In genomic region chr11:68659158-68659921, GRCh38 we compare ENCODE assay signal across 8 cellular contexts. TPM values are rescaled to one million over a fixed set of nuclear protein-coding genes. Genes with fewer than 3 reads are reported as not detected.
DNase-seq lines count a peak whose midpoint lies in the region; ATAC-seq and TF ChIP-seq lines count a peak whose summit lies in the region.

No MANE protein-coding gene starts in this region.

- H3K27me3 Mint-ChIP-seq in stimulated activated memory B cell treated with anti-CD40 and anti-IgM and Interleukin-4, amounts not matched to agents 10 μg/mL and 1 μg/mL and 100 μg/mL, for 72 hours = peaks cover 99% of the 10 kb centered on the region

- DNase-seq in KBM-7 (peak; percentile 46), SW480 (ENCODE audit: low spot score) (peak; percentile 44), left cardiac atrium (peak; percentile 83), tibial artery (peak; percentile 66 to 77), NK-92 (lab: John Stamatoyannopoulos, UW; ENCODE audit: unreplicated experiment) (no peak)

- no peak overlapping the region for H3K27ac Mint-ChIP-seq in stimulated activated memory B cell treated with anti-CD40 and anti-IgM and Interleukin-4, amounts not matched to agents 10 μg/mL and 1 μg/mL and 100 μg/mL, for 72 hours

- in situ Hi-C loops in KBM-7 (cut with MboI; ENCODE audit: low pct_unique_long_range_greater_than_20kb, low sequenced_read_pairs) = no loop called here

- no peaks in the 10 kb centered on the region for H3K36me3 ChIP-seq in tibial artery

- peaks cover 0 to 4% (median 0%) of the 10 kb centered on the region in 3 donors for H3K9me3 ChIP-seq in tibial artery

- peaks cover 4% of the 10 kb centered on the region for H3K9me3 Mint-ChIP-seq in stimulated activated memory B cell treated with anti-CD40 and anti-IgM and Interleukin-4, amounts not matched to agents 10 μg/mL and 1 μg/mL and 100 μg/mL, for 72 hours

- TF ChIP-seq CTCF in tibial artery (IDR thresholded peaks at IDR 0.05) = no peak

- ATAC-seq in left cardiac atrium = peak; percentile 76 to 83
- no peak for ATAC-seq in HG02678 (IDR thresholded peaks at IDR 0.05; ENCODE audit: unreplicated experiment)
- no peak for ATAC-seq in stimulated activated memory B cell treated with anti-CD40 and anti-IgM and Interleukin-4, amounts not matched to agents 10 μg/mL and 1 μg/mL and 100 μg/mL, for 72 hours
- no peak for ATAC-seq in HG02798 (IDR thresholded peaks at IDR 0.05; ENCODE audit: poor library complexity, unreplicated experiment)

- H3K27ac ChIP-seq in tibial artery = no peak overlapping the region

- H3K4me1 Mint-ChIP-seq in stimulated activated memory B cell treated with anti-CD40 and anti-IgM and Interleukin-4, amounts not matched to agents 10 μg/mL and 1 μg/mL and 100 μg/mL, for 72 hours = no peaks in the 10 kb centered on the region

- H3K4me1 ChIP-seq in tibial artery = peaks cover 0 to 5% (median 0%) of the 10 kb centered on the region in 4 donors

- no peaks in the 10 kb centered on the region for H3K36me3 Mint-ChIP-seq in stimulated activated memory B cell treated with anti-CD40 and anti-IgM and Interleukin-4, amounts not matched to agents 10 μg/mL and 1 μg/mL and 100 μg/mL, for 72 hours

- peaks cover 0 to 37% of the 10 kb centered on the region in 2 donors for H3K27me3 ChIP-seq in tibial artery

- no peak overlapping the region for H3K4me3 ChIP-seq in tibial artery

- H3K4me3 Mint-ChIP-seq in stimulated activated memory B cell treated with anti-CD40 and anti-IgM and Interleukin-4, amounts not matched to agents 10 μg/mL and 1 μg/mL and 100 μg/mL, for 72 hours = no peak overlapping the region

- intact Hi-C loops in left cardiac atrium (cut with DNase I) (no loop called here), tibial artery (cut with DNase I; ENCODE audit: low total_unique reads) (no loop called here)

RNA-seq across cellular contexts. Expression of gene GAL, which starts 25.0 kb away (rescaled TPM):
- total RNA-seq in left cardiac atrium = under 1 TPM in 1 of 2 donors, not detected in 1; 0.31 TPM

Comparison
In these comparisons a context has a peak if more than half of its experiments do, and no peak if none do; other contexts are left out.
1. ATAC-seq: peak in left cardiac atrium (2 of 2); none in HG02678 (single experiment), stimulated activated memory B cell treated with anti-CD40 and anti-IgM and Interleukin-4, amounts not matched to agents 10 μg/mL and 1 μg/mL and 100 μg/mL, for 72 hours (single experiment) and HG02798 (single experiment).